In the genomic region with DNA sequence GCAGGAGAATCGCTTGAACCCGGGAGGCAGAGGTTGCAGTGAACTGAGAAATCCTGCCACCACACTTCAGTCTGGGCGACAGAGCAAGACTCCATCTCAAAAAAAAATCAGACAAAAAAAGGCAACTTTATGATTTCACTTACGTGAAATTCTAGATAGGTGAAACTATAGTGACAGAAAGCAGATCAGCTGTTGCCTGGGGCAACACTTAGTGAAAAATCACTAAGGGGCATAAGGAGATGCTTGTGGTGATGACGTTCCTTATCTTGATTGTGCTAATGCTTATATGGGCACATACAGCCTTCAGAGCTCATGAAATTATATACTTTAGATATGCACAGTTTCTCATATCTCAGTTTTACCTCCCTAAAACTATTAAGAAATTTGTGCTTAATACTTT, we compare ENCODE assay signal across 33 cellular contexts. TPM values are rescaled to one million over a fixed set of nuclear protein-coding genes. Genes with fewer than 3 reads are reported as not detected.
"Had no signal": no experiment of that assay in that cellular context is flagged by ENCODE, and none has a peak within 500 bp of the region (broad histone marks: within the 10 kb centered on the region; RNA-seq: fewer than 3 reads in every experiment).

No MANE protein-coding gene starts in this region.

- H3K27me3 ChIP-seq: left lung, ovary, right atrium auricular region, right lobe of liver, tibial nerve, upper lobe of left lung, vagina had no signal

- H3K27ac Mint-ChIP-seq: immature natural killer cell; natural killer cell treated with Interleukin-12 subunit alpha and Interleukin-12 subunit beta and Interleukin-15 and Interleukin-18, amount 100 ng/mL, for 72 hours; progenitor cell of endocrine pancreas had no signal

- FAIRE-seq: islet of Langerhans, kidney had no signal

- H3K9me3 ChIP-seq: left lung, lower lobe of right lung, ovary, right atrium auricular region, right lobe of liver, tibial nerve, upper lobe of left lung, vagina had no signal

- H3K36me3 ChIP-seq: ovary had no signal

- H3K9me3 Mint-ChIP-seq: immature natural killer cell; naive thymus-derived CD4-positive, alpha-beta T cell; natural killer cell treated with Interleukin-12 subunit alpha and Interleukin-12 subunit beta and Interleukin-15 and Interleukin-18, amount 100 ng/mL, for 72 hours; stimulated activated naive CD8-positive, alpha-beta T cell treated with anti-CD3 and anti-CD28 coated beads, Interleukin-15, amount 100 ng/mL, for 72 hours had no signal

- H3K4me1 ChIP-seq: left lung, lower lobe of right lung, right atrium auricular region, right lobe of liver, tibial nerve, upper lobe of left lung, vagina had no signal

- H3K4me1 Mint-ChIP-seq: mesothelial cell of epicardium had no signal

- H3K27me3 Mint-ChIP-seq: naive thymus-derived CD4-positive, alpha-beta T cell; natural killer cell treated with Interleukin-12 subunit alpha and Interleukin-12 subunit beta and Interleukin-15 and Interleukin-18, amount 100 ng/mL, for 72 hours; progenitor cell of endocrine pancreas; stimulated activated naive CD8-positive, alpha-beta T cell treated with anti-CD3 and anti-CD28 coated beads, Interleukin-15, amount 100 ng/mL, for 72 hours had no signal

- H3K27ac ChIP-seq: left lung, lower lobe of right lung, ovary, right atrium auricular region, right lobe of liver, tibial nerve, upper lobe of left lung, vagina had no signal

- DNase-seq: hypothalamus; immature natural killer cell; kidney; left colon; left lung; lower lobe of right lung; mammary epithelial cell; mesenchymal stem cell; naive thymus-derived CD4-positive, alpha-beta T cell; ovary; right lobe of liver; stimulated activated CD4-positive, alpha-beta T cell treated with anti-CD3 and anti-CD28 coated beads, Interleukin-12 subunit alpha, Interleukin-12 subunit beta, amount 100 ng/mL, for 4 hours; stimulated activated CD4-positive, alpha-beta T cell treated with anti-CD3 and anti-CD28 coated beads, Interleukin-15, amount 100 ng/mL, for 24 hours; stimulated activated CD4-positive, alpha-beta T cell treated with anti-CD3 and anti-CD28 coated beads, Interleukin-2, amount 100 ng/mL, for 24 hours; stimulated activated CD4-positive, alpha-beta T cell treated with anti-CD3 and anti-CD28 coated beads, Interleukin-4, amount 100 ng/mL, for 1 hour; stimulated activated naive CD4-positive, alpha-beta T cell; stimulated activated naive CD8-positive, alpha-beta T cell treated with anti-CD3 and anti-CD28 coated beads, Interleukin-15, amount 100 ng/mL, for 72 hours; substantia nigra; upper lobe of left lung had no signal

- ATAC-seq: left colon; left lung; lower lobe of right lung; naive thymus-derived CD4-positive, alpha-beta T cell; natural killer cell treated with Interleukin-12 subunit alpha and Interleukin-12 subunit beta and Interleukin-15 and Interleukin-18, amount 100 ng/mL, for 72 hours; right lobe of liver; stimulated activated naive CD8-positive, alpha-beta T cell treated with anti-CD3 and anti-CD28 coated beads, Interleukin-15, amount 100 ng/mL, for 72 hours had no signal

- H3K4me3 ChIP-seq: left lung, lower lobe of right lung, ovary, right atrium auricular region, right lobe of liver, tibial nerve, upper lobe of left lung, vagina had no signal

- H3K4me3 Mint-ChIP-seq: immature natural killer cell; mesothelial cell of epicardium; naive thymus-derived CD4-positive, alpha-beta T cell; natural killer cell treated with Interleukin-12 subunit alpha and Interleukin-12 subunit beta and Interleukin-15 and Interleukin-18, amount 100 ng/mL, for 72 hours; stimulated activated naive CD8-positive, alpha-beta T cell treated with anti-CD3 and anti-CD28 coated beads, Interleukin-15, amount 100 ng/mL, for 72 hours had no signal

RNA-seq across cellular contexts. Expression of a gene that starts 41.6 kb away (rescaled TPM):
- total RNA-seq: left lung; lower lobe of right lung; mammary epithelial cell; myocyte; natural killer cell treated with Interleukin-12 subunit alpha and Interleukin-12 subunit beta and Interleukin-15 and Interleukin-18, amount 100 ng/mL, for 72 hours; omental fat pad; progenitor cell of endocrine pancreas; pulmonary artery endothelial cell; skeletal muscle tissue; temporal lobe; tibial nerve; upper lobe of left lung; urinary bladder; vagina had no signal
- polyA plus RNA-seq: immature natural killer cell, mammary epithelial cell, neural cell had no signal
